1 cellular context compared by ENCODE assay signal in genomic region chr17:7237761-7238417, GRCh38.
TF ChIP-seq lines count a peak whose summit lies in the region.

No MANE protein-coding gene starts in this region.

TF ChIP-seq in HepG2, 621 proteins besides CTCF, POLR2A, EP300 and RAD21 (continued from another document and continues in another):
- TF ChIP-seq, protein P1, sequence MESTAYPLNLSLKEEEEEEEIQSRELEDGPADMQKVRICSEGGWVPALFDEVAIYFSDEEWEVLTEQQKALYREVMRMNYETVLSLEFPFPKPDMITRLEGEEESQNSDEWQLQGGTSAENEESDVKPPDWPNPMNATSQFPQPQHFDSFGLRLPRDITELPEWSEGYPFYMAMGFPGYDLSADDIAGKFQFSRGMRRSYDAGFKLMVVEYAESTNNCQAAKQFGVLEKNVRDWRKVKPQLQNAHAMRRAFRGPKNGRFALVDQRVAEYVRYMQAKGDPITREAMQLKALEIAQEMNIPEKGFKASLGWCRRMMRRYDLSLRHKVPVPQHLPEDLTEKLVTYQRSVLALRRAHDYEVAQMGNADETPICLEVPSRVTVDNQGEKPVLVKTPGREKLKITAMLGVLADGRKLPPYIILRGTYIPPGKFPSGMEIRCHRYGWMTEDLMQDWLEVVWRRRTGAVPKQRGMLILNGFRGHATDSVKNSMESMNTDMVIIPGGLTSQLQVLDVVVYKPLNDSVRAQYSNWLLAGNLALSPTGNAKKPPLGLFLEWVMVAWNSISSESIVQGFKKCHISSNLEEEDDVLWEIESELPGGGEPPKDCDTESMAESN (CRISPR knock-in tag; conservative IDR thresholded peaks at IDR 0.05), result 0 out of 2 replicates have a peak, but pooled peaks have one; percentile 34
- TF ChIP-seq KLF9 (CRISPR knock-in tag; IDR thresholded peaks at IDR 0.05; ENCODE audit: low read depth), result no peak
- TF ChIP-seq KAT8 (CRISPR knock-in tag; IDR thresholded peaks at IDR 0.05), result no peak
- TF ChIP-seq, protein P2, sequence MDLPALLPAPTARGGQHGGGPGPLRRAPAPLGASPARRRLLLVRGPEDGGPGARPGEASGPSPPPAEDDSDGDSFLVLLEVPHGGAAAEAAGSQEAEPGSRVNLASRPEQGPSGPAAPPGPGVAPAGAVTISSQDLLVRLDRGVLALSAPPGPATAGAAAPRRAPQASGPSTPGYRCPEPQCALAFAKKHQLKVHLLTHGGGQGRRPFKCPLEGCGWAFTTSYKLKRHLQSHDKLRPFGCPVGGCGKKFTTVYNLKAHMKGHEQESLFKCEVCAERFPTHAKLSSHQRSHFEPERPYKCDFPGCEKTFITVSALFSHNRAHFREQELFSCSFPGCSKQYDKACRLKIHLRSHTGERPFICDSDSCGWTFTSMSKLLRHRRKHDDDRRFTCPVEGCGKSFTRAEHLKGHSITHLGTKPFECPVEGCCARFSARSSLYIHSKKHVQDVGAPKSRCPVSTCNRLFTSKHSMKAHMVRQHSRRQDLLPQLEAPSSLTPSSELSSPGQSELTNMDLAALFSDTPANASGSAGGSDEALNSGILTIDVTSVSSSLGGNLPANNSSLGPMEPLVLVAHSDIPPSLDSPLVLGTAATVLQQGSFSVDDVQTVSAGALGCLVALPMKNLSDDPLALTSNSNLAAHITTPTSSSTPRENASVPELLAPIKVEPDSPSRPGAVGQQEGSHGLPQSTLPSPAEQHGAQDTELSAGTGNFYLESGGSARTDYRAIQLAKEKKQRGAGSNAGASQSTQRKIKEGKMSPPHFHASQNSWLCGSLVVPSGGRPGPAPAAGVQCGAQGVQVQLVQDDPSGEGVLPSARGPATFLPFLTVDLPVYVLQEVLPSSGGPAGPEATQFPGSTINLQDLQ (CRISPR knock-in tag; IDR thresholded peaks at IDR 0.05), result no peak
- TF ChIP-seq SIN3A (IDR thresholded peaks at IDR 0.05; ENCODE audit: borderline replicate concordance, low read depth, low read length), result peak; percentile 72; the same call in 1 of the 2 replicates
- TF ChIP-seq ZNF747 (CRISPR knock-in tag; IDR thresholded peaks at IDR 0.05; ENCODE audit: borderline replicate concordance), result no peak
- no peak for TF ChIP-seq MTA3 (CRISPR knock-in tag; IDR thresholded peaks at IDR 0.05)
- no peak for TF ChIP-seq ZSCAN9 (CRISPR knock-in tag; IDR thresholded peaks at IDR 0.05; ENCODE audit: borderline replicate concordance)
- TF ChIP-seq TAF1 (CRISPR knock-in tag; IDR thresholded peaks at IDR 0.05), result peak; percentile 25; the same call in 1 of the 2 replicates
- no peak for TF ChIP-seq ZBTB49 (CRISPR knock-in tag; IDR thresholded peaks at IDR 0.05; ENCODE audit: borderline replicate concordance)
- no peak for TF ChIP-seq ZNF550 (CRISPR knock-in tag; IDR thresholded peaks at IDR 0.05; ENCODE audit: borderline replicate concordance)
- TF ChIP-seq HOXA3 (CRISPR knock-in tag; IDR thresholded peaks at IDR 0.05), result peak; percentile 54
- TF ChIP-seq NFIB (CRISPR knock-in tag; IDR thresholded peaks at IDR 0.05; ENCODE audit: borderline replicate concordance), result no peak
- no peak for TF ChIP-seq SRF (IDR thresholded peaks at IDR 0.05; ENCODE audit: low read depth, low read length)
- no peak for TF ChIP-seq TOE1 (CRISPR knock-in tag; IDR thresholded peaks at IDR 0.05)
- no peak for TF ChIP-seq LCORL (IDR thresholded peaks at IDR 0.05)
- 0 out of 2 replicates have a peak, but pooled peaks have one; percentile 29 for TF ChIP-seq LCORL (CRISPR knock-in tag; IDR thresholded peaks at IDR 0.05)
- peak; percentile 94 for TF ChIP-seq RBFOX2 (IDR thresholded peaks at IDR 0.05; ENCODE audit: low read depth, low read length)
- TF ChIP-seq ZBTB8A (CRISPR knock-in tag; IDR thresholded peaks at IDR 0.05; ENCODE audit: borderline replicate concordance, low read depth), result peak; percentile 90; the same call in 1 of the 2 replicates
- TF ChIP-seq JDP2 (CRISPR knock-in tag; IDR thresholded peaks at IDR 0.05; ENCODE audit: borderline replicate concordance), result no peak
- no peak for TF ChIP-seq IRF1 (CRISPR knock-in tag; IDR thresholded peaks at IDR 0.05; ENCODE audit: low read depth)
- TF ChIP-seq GLMP (CRISPR knock-in tag; IDR thresholded peaks at IDR 0.05; ENCODE audit: borderline replicate concordance), result no peak
- TF ChIP-seq ZNF430 (CRISPR knock-in tag; IDR thresholded peaks at IDR 0.05), result no peak
- no peak for TF ChIP-seq ZFP36L1 (CRISPR knock-in tag; IDR thresholded peaks at IDR 0.05)
- TF ChIP-seq, protein P3, sequence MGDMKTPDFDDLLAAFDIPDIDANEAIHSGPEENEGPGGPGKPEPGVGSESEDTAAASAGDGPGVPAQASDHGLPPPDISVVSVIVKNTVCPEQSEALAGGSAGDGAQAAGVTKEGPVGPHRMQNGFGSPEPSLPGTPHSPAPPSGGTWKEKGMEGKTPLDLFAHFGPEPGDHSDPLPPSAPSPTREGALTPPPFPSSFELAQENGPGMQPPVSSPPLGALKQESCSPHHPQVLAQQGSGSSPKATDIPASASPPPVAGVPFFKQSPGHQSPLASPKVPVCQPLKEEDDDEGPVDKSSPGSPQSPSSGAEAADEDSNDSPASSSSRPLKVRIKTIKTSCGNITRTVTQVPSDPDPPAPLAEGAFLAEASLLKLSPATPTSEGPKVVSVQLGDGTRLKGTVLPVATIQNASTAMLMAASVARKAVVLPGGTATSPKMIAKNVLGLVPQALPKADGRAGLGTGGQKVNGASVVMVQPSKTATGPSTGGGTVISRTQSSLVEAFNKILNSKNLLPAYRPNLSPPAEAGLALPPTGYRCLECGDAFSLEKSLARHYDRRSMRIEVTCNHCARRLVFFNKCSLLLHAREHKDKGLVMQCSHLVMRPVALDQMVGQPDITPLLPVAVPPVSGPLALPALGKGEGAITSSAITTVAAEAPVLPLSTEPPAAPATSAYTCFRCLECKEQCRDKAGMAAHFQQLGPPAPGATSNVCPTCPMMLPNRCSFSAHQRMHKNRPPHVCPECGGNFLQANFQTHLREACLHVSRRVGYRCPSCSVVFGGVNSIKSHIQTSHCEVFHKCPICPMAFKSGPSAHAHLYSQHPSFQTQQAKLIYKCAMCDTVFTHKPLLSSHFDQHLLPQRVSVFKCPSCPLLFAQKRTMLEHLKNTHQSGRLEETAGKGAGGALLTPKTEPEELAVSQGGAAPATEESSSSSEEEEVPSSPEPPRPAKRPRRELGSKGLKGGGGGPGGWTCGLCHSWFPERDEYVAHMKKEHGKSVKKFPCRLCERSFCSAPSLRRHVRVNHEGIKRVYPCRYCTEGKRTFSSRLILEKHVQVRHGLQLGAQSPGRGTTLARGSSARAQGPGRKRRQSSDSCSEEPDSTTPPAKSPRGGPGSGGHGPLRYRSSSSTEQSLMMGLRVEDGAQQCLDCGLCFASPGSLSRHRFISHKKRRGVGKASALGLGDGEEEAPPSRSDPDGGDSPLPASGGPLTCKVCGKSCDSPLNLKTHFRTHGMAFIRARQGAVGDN (CRISPR knock-in tag; IDR thresholded peaks at IDR 0.05), result peak; percentile 59
- TF ChIP-seq, protein P4, sequence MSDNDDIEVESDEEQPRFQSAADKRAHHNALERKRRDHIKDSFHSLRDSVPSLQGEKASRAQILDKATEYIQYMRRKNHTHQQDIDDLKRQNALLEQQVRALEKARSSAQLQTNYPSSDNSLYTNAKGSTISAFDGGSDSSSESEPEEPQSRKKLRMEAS (IDR thresholded peaks at IDR 0.05), result peak; percentile 78
- peak; percentile 71 for TF ChIP-seq POLR2G (IDR thresholded peaks at IDR 0.05; ENCODE audit: low read depth, low read length)
- no peak for TF ChIP-seq KLF13 (CRISPR knock-in tag; IDR thresholded peaks at IDR 0.05)
- no peak for TF ChIP-seq MEIS1 (CRISPR knock-in tag; IDR thresholded peaks at IDR 0.05; ENCODE audit: borderline replicate concordance)
- TF ChIP-seq UBTF (CRISPR knock-in tag; IDR thresholded peaks at IDR 0.05), result peak; percentile 49; the same call in 1 of the 2 replicates
- TF ChIP-seq, protein P5, sequence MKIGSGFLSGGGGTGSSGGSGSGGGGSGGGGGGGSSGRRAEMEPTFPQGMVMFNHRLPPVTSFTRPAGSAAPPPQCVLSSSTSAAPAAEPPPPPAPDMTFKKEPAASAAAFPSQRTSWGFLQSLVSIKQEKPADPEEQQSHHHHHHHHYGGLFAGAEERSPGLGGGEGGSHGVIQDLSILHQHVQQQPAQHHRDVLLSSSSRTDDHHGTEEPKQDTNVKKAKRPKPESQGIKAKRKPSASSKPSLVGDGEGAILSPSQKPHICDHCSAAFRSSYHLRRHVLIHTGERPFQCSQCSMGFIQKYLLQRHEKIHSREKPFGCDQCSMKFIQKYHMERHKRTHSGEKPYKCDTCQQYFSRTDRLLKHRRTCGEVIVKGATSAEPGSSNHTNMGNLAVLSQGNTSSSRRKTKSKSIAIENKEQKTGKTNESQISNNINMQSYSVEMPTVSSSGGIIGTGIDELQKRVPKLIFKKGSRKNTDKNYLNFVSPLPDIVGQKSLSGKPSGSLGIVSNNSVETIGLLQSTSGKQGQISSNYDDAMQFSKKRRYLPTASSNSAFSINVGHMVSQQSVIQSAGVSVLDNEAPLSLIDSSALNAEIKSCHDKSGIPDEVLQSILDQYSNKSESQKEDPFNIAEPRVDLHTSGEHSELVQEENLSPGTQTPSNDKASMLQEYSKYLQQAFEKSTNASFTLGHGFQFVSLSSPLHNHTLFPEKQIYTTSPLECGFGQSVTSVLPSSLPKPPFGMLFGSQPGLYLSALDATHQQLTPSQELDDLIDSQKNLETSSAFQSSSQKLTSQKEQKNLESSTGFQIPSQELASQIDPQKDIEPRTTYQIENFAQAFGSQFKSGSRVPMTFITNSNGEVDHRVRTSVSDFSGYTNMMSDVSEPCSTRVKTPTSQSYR (CRISPR knock-in tag; IDR thresholded peaks at IDR 0.05; ENCODE audit: borderline replicate concordance), result peak; percentile 82
- no peak for TF ChIP-seq NR1H2 (CRISPR knock-in tag; IDR thresholded peaks at IDR 0.05; ENCODE audit: borderline replicate concordance, low read depth)
- TF ChIP-seq SIN3B (IDR thresholded peaks at IDR 0.05; ENCODE audit: low read length), result no peak
- no peak for TF ChIP-seq U2AF2 (IDR thresholded peaks at IDR 0.05; ENCODE audit: low read depth, low read length)
- no peak for TF ChIP-seq HMG20A (CRISPR knock-in tag; IDR thresholded peaks at IDR 0.05; ENCODE audit: borderline replicate concordance)
- TF ChIP-seq AKAP8 (CRISPR knock-in tag; IDR thresholded peaks at IDR 0.05), result peak; percentile 80; the same call in 1 of the 2 replicates
- TF ChIP-seq THYN1 (CRISPR knock-in tag; IDR thresholded peaks at IDR 0.05; ENCODE audit: borderline replicate concordance, low read depth), result no peak
- TF ChIP-seq ZNF362 (CRISPR knock-in tag; IDR thresholded peaks at IDR 0.05; ENCODE audit: borderline replicate concordance), result no peak
- TF ChIP-seq MZF1 (CRISPR knock-in tag; IDR thresholded peaks at IDR 0.05; ENCODE audit: borderline replicate concordance), result no peak
